In the genomic region with DNA sequence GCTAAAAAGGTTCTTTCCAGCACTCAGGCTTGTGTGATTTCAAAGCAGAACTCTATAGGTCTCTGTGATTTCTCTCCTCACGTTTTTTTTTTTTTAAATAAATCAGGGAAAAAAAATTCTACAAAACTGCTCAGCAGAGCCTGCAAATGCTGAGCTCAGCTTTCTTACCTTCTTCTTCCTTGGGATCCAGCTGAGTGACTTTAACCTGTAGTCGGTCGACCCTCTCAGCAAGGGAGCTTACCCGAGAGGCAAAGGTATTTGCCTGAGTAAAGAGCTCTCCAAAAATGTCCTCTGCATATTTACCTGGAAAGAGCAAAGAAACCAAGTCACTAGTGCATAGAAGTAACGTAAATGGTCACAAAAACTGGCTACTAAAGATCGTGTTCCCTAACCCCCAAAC, we compare ENCODE assay signal across 10 cellular contexts. TPM values are rescaled to one million over a fixed set of nuclear protein-coding genes. Genes with fewer than 3 reads are reported as not detected.
DNase-seq lines count a peak whose midpoint lies in the region; ATAC-seq and TF ChIP-seq lines count a peak whose summit lies in the region.
"Had no signal": no experiment of that assay in that cellular context is flagged by ENCODE, and none has a peak within 500 bp of the region (broad histone marks: within the 10 kb centered on the region; RNA-seq: fewer than 3 reads in every experiment).

No MANE protein-coding gene starts in this region.

- H3K27me3 Mint-ChIP-seq in activated naive CD8-positive, alpha-beta T cell treated with anti-CD3 and anti-CD28 coated beads, Interleukin-2, amount 10 ng/mL, durations not matched to agents 7 days and 5 days, result no peaks in the 10 kb centered on the region
- H3K27me3 Mint-ChIP-seq in type B pancreatic cell, result no peaks in the 10 kb centered on the region

- TF ChIP-seq CTCF in cardiac muscle cell (IDR thresholded peaks at IDR 0.05; ENCODE audit: low read depth, low read length) (no peak), lower lobe of right lung (IDR thresholded peaks at IDR 0.05) (no peak), type B pancreatic cell (conservative IDR thresholded peaks at IDR 0.05) (no peak)

- no peak overlapping the region for H3K4me3 Mint-ChIP-seq in activated naive CD8-positive, alpha-beta T cell treated with anti-CD3 and anti-CD28 coated beads, Interleukin-2, amount 10 ng/mL, durations not matched to agents 7 days and 5 days
- H3K4me3 Mint-ChIP-seq in type B pancreatic cell, result no peak overlapping the region

- H3K9me3 Mint-ChIP-seq in activated naive CD8-positive, alpha-beta T cell treated with anti-CD3 and anti-CD28 coated beads, Interleukin-2, amount 10 ng/mL, durations not matched to agents 7 days and 5 days, result no peaks in the 10 kb centered on the region
- H3K9me3 Mint-ChIP-seq in type B pancreatic cell, result no peaks in the 10 kb centered on the region

- H3K4me1 ChIP-seq in cardiac muscle cell (ENCODE audit: low read depth) (peaks cover 34% of the 10 kb centered on the region), lower lobe of right lung (peaks cover 65% of the 10 kb centered on the region)

- H3K9me3 ChIP-seq in cardiac muscle cell (ENCODE audit: low read depth) (no peaks in the 10 kb centered on the region), lower lobe of right lung (no peaks in the 10 kb centered on the region)

- DNase-seq in cardiac muscle cell (ENCODE audit: low read depth in 1 of 2, low spot score in 1 of 2) (no peak), left ventricle myocardium superior (no peak), lower lobe of right lung (no peak), type B pancreatic cell (ENCODE audit: extremely low spot score, unreplicated experiment) (no peak), nucleus accumbens (lab: John Stamatoyannopoulos, UW) (no peak)
- DNase-seq in activated naive CD8-positive, alpha-beta T cell treated with anti-CD3 and anti-CD28 coated beads, Interleukin-2, amount 10 ng/mL, durations not matched to agents 7 days and 5 days, result no peak

- H3K36me3 Mint-ChIP-seq in activated naive CD8-positive, alpha-beta T cell treated with anti-CD3 and anti-CD28 coated beads, Interleukin-2, amount 10 ng/mL, durations not matched to agents 7 days and 5 days, result peaks cover 29% of the 10 kb centered on the region
- H3K36me3 Mint-ChIP-seq in type B pancreatic cell, result peaks cover 26% of the 10 kb centered on the region

- intact Hi-C loops in left ventricle myocardium superior (cut with micrococcal nuclease), result no loop called here
- intact Hi-C loops in lower lobe of right lung (cut with DNase I), result no loop called here

- ATAC-seq in left ventricle myocardium superior (no peak), lower lobe of right lung (peak in 1 of 2 donors; percentile 58), HG02642 (IDR thresholded peaks at IDR 0.05; ENCODE audit: poor library complexity, unreplicated experiment) (no peak), HG03342 (IDR thresholded peaks at IDR 0.05; ENCODE audit: unreplicated experiment) (no peak)
- ATAC-seq in activated naive CD8-positive, alpha-beta T cell treated with anti-CD3 and anti-CD28 coated beads, Interleukin-2, amount 10 ng/mL, durations not matched to agents 7 days and 5 days (ENCODE audit: low read depth), result no peak

- peaks cover 23% of the 10 kb centered on the region for H3K36me3 ChIP-seq in cardiac muscle cell
- peaks cover 55% of the 10 kb centered on the region for H3K36me3 ChIP-seq in lower lobe of right lung

- H3K27ac Mint-ChIP-seq in activated naive CD8-positive, alpha-beta T cell treated with anti-CD3 and anti-CD28 coated beads, Interleukin-2, amount 10 ng/mL, durations not matched to agents 7 days and 5 days, result peak overlapping the region; percentile 27
- peak overlapping the region; percentile 77 for H3K27ac Mint-ChIP-seq in type B pancreatic cell

- H3K4me3 ChIP-seq in cardiac muscle cell (no peak overlapping the region), lower lobe of right lung (no peak overlapping the region)

- H3K27ac ChIP-seq in cardiac muscle cell (peak overlapping the region; percentile 97), lower lobe of right lung (peak overlapping the region; percentile 50)

- peaks cover 24% of the 10 kb centered on the region for H3K4me1 Mint-ChIP-seq in activated naive CD8-positive, alpha-beta T cell treated with anti-CD3 and anti-CD28 coated beads, Interleukin-2, amount 10 ng/mL, durations not matched to agents 7 days and 5 days
- peaks cover 31% of the 10 kb centered on the region for H3K4me1 Mint-ChIP-seq in type B pancreatic cell (ENCODE audit: unreplicated experiment)

- POLR2A ChIA-PET in activated naive CD8-positive, alpha-beta T cell treated with anti-CD3 and anti-CD28 coated beads, Interleukin-2, amount 10 ng/mL, durations not matched to agents 7 days and 5 days (lab: Charles Lee), result interaction anchor here (0.6 to 1.7 kb wide), 2 partner anchors 10 to 92 kb away, joined by 3 read pairs; no protein-coding TSS in a partner anchor

- H3K27me3 ChIP-seq in cardiac muscle cell, result no peaks in the 10 kb centered on the region
- no peaks in the 10 kb centered on the region for H3K27me3 ChIP-seq in lower lobe of right lung (ENCODE audit: low read depth)

RNA-seq across cellular contexts. Expression of a gene that starts 26.4 kb away (rescaled TPM):
- total RNA-seq in cardiac muscle cell, result 1.7 and 1.9 TPM in 2 replicates
- polyA plus RNA-seq in cardiac muscle cell, result 2.8 and 3.1 TPM in 2 replicates
- 0.12 TPM for total RNA-seq in left ventricle myocardium superior
- total RNA-seq in activated naive CD8-positive, alpha-beta T cell treated with anti-CD3 and anti-CD28 coated beads, Interleukin-2, amount 10 ng/mL, durations not matched to agents 7 days and 5 days, result under 1 TPM; 0.42 to 0.43 TPM
- total RNA-seq in lower lobe of right lung, result 0.18 TPM
- total RNA-seq in type B pancreatic cell (ENCODE audit: low replicate concordance), result 1.3 and 1.9 TPM in 2 replicates

RNA-seq across cellular contexts. Expression of a gene that starts 35.7 kb away (rescaled TPM):
- total RNA-seq in cardiac muscle cell (0.24 TPM in 1 of 2 replicates, not detected in the other), left ventricle myocardium superior (not detected), lower lobe of right lung (6.8 TPM), type B pancreatic cell (ENCODE audit: low replicate concordance) (0.41 and 0.76 TPM in 2 replicates)
- polyA plus RNA-seq in cardiac muscle cell, result 0.35 and 0.62 TPM in 2 replicates
- total RNA-seq in activated naive CD8-positive, alpha-beta T cell treated with anti-CD3 and anti-CD28 coated beads, Interleukin-2, amount 10 ng/mL, durations not matched to agents 7 days and 5 days, result not detected
- total RNA-seq: frontal cortex, M059J had no signal

RNA-seq across cellular contexts. Expression of a gene that starts 44.2 kb away (rescaled TPM):
- 0.18 and 3.6 TPM in 2 replicates for total RNA-seq in cardiac muscle cell
- polyA plus RNA-seq in cardiac muscle cell, result 0.81 and 2.9 TPM in 2 replicates
- total RNA-seq in left ventricle myocardium superior, result 19.3 TPM
- not detected for total RNA-seq in activated naive CD8-positive, alpha-beta T cell treated with anti-CD3 and anti-CD28 coated beads, Interleukin-2, amount 10 ng/mL, durations not matched to agents 7 days and 5 days
- total RNA-seq in lower lobe of right lung, result 1,125 TPM
- total RNA-seq in type B pancreatic cell (ENCODE audit: low replicate concordance), result not detected in 2 replicates
- total RNA-seq: frontal cortex, M059J had no signal

RNA-seq across cellular contexts. Expression of a gene that starts 52.0 kb away (rescaled TPM):
- total RNA-seq in cardiac muscle cell (13.6 and 17.1 TPM in 2 replicates), left ventricle myocardium superior (46.6 TPM), lower lobe of right lung (117 TPM), type B pancreatic cell (ENCODE audit: low replicate concordance) (15.6 and 39.9 TPM in 2 replicates)
- 12.7 and 17.8 TPM in 2 replicates for polyA plus RNA-seq in cardiac muscle cell
- total RNA-seq in activated naive CD8-positive, alpha-beta T cell treated with anti-CD3 and anti-CD28 coated beads, Interleukin-2, amount 10 ng/mL, durations not matched to agents 7 days and 5 days, result 1 to 10 TPM; 8.6 to 9.0 TPM

Comparison
In these comparisons a context has a peak if more than half of its experiments do, and no peak if none do; other contexts are left out.
1. RNA of a gene that starts 44.2 kb away (total RNA-seq): 1,125 TPM in lower lobe of right lung (single experiment); 19.3 TPM in left ventricle myocardium superior (single experiment), 0.18 to 3.6 TPM in cardiac muscle cell, not detected in activated naive CD8-positive, alpha-beta T cell treated with anti-CD3 and anti-CD28 coated beads, Interleukin-2, amount 10 ng/mL, durations not matched to agents 7 days and 5 days and not detected in type B pancreatic cell; every median in the first group is over 10 times any median in the second.